26 cellular contexts compared by ENCODE assay signal in the genomic region with DNA sequence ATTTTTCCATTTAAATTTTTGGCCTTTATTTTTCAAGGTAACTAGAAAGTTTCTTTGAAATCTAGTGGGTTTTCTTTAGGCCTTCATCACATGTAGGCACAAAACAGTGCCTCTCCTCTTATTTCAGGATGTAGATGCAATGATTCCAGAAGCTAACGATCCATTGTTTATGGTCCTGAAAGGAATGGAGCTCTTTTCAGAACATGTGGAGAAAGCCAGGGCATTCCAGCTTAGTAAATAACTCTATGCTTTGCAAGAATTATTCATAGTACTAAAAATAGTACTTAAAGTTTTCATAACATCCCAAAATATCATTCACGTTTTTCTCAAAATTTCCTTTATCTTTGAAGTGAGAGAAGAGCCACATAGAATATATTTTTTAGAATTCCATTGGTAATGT.
"Had no signal": no experiment of that assay in that cellular context is flagged by ENCODE, and none has a peak within 500 bp of the region (broad histone marks: within the 10 kb centered on the region; RNA-seq: fewer than 3 reads in every experiment).

No MANE protein-coding gene starts in this region.

- H3K9me3 Mint-ChIP-seq: endodermal cell, natural killer cell had no signal

- H3K4me1 ChIP-seq: colonic mucosa, left ventricle myocardium inferior, lower lobe of right lung, pancreas, right lobe of liver, testis, tibial nerve, upper lobe of left lung had no signal

- H3K27ac Mint-ChIP-seq: dendritic cell treated with granulocyte-macrophage colony-stimulating factor and Interleukin-4, amounts not matched to agents 40 ng/mL and 50 ng/mL, for 4 days; endodermal cell; natural killer cell; stimulated activated memory B cell treated with anti-CD40 and anti-IgM and Interleukin-4, amounts not matched to agents 10 μg/mL and 1 μg/mL and 100 μg/mL, for 72 hours had no signal

- DNase-seq: colonic mucosa; effector CD8-positive, alpha-beta T cell; endodermal cell; foreskin melanocyte; glutamatergic neuron; heart right ventricle; hippocampal formation; left colon; left ventricle myocardium inferior; lower lobe of right lung; natural killer cell; occipital lobe; pancreas; retina; right lobe of liver; stimulated activated CD4-positive, alpha-beta T cell treated with anti-CD3 and anti-CD28 coated beads, Interleukin-2, amount 100 ng/mL, for 24 hours; stimulated activated CD4-positive, alpha-beta T cell treated with anti-CD3 and anti-CD28 coated beads, Interleukin-4, amount 100 ng/mL, for 4 hours; stimulated activated naive CD8-positive, alpha-beta T cell treated with anti-CD3 and anti-CD28 coated beads, Interleukin-15, Interleukin-2, amounts not matched to agents 100 U/mL and 50 U/mL, for 24 hours; substantia nigra; testis; upper lobe of left lung had no signal

- H3K27me3 Mint-ChIP-seq: dendritic cell treated with granulocyte-macrophage colony-stimulating factor and Interleukin-4, amounts not matched to agents 40 ng/mL and 50 ng/mL, for 4 days; stimulated activated memory B cell treated with anti-CD40 and anti-IgM and Interleukin-4, amounts not matched to agents 10 μg/mL and 1 μg/mL and 100 μg/mL, for 72 hours had no signal

- H3K27ac ChIP-seq: colonic mucosa, epithelial cell of prostate, heart right ventricle, left ventricle myocardium inferior, lower lobe of right lung, pancreas, right lobe of liver, testis, tibial nerve, upper lobe of left lung had no signal

- H3K36me3 ChIP-seq: colonic mucosa, heart right ventricle, left ventricle myocardium inferior, lower lobe of right lung, pancreas, right lobe of liver, tibial nerve, upper lobe of left lung had no signal

- H3K9me3 ChIP-seq: colonic mucosa, lower lobe of right lung, pancreas, right lobe of liver, testis had no signal

- H3K4me1 Mint-ChIP-seq: natural killer cell; stimulated activated memory B cell treated with anti-CD40 and anti-IgM and Interleukin-4, amounts not matched to agents 10 μg/mL and 1 μg/mL and 100 μg/mL, for 72 hours had no signal

- H3K4me3 ChIP-seq: colonic mucosa, heart right ventricle, left ventricle myocardium inferior, lower lobe of right lung, pancreas, right lobe of liver, testis, tibial nerve, upper lobe of left lung had no signal

- H3K4me3 Mint-ChIP-seq: dendritic cell treated with granulocyte-macrophage colony-stimulating factor and Interleukin-4, amounts not matched to agents 40 ng/mL and 50 ng/mL, for 4 days; endodermal cell; natural killer cell; stimulated activated memory B cell treated with anti-CD40 and anti-IgM and Interleukin-4, amounts not matched to agents 10 μg/mL and 1 μg/mL and 100 μg/mL, for 72 hours had no signal

- ATAC-seq: esophagus mucosa; heart right ventricle; left colon; lower lobe of right lung; natural killer cell; pancreas; right lobe of liver; stimulated activated memory B cell treated with anti-CD40 and anti-IgM and Interleukin-4, amounts not matched to agents 10 μg/mL and 1 μg/mL and 100 μg/mL, for 72 hours; stimulated activated naive CD8-positive, alpha-beta T cell treated with anti-CD3 and anti-CD28 coated beads, Interleukin-15, Interleukin-2, amounts not matched to agents 100 U/mL and 50 U/mL, for 24 hours had no signal

- H3K27me3 ChIP-seq: colonic mucosa, heart right ventricle, right lobe of liver, testis, tibial nerve, upper lobe of left lung had no signal

- H3K36me3 Mint-ChIP-seq: natural killer cell; stimulated activated memory B cell treated with anti-CD40 and anti-IgM and Interleukin-4, amounts not matched to agents 10 μg/mL and 1 μg/mL and 100 μg/mL, for 72 hours had no signal
